36 cellular contexts compared by ENCODE assay signal in genomic region chr3:197257711-197258110, GRCh38. TPM values are rescaled to one million over a fixed set of nuclear protein-coding genes. Genes with fewer than 3 reads are reported as not detected.
A peak's percentile ranks its signal among the peaks of the same experiment; 100 is the strongest.
DNase-seq lines count a peak whose midpoint lies in the region; ATAC-seq lines count a peak whose summit lies in the region.
"Had no signal": no experiment of that assay in that cellular context is flagged by ENCODE, and none has a peak within 500 bp of the region (broad histone marks: within the 10 kb centered on the region; RNA-seq: fewer than 3 reads in every experiment).

No MANE protein-coding gene starts in this region.

- H3K4me3 Mint-ChIP-seq in activated naive CD8-positive, alpha-beta T cell treated with anti-CD3 and anti-CD28 coated beads, Interleukin-2, amount 50 U/mL, for 24 hours = no peak overlapping the region
- H3K4me3 Mint-ChIP-seq in activated naive CD8-positive, alpha-beta T cell treated with anti-CD3 and anti-CD28 coated beads for 36 hours = no peak overlapping the region
- H3K4me3 Mint-ChIP-seq: activated CD8-positive, alpha-beta T cell treated with anti-CD3 and anti-CD28 coated beads for 36 hours; B cell; CD8-positive, alpha-beta memory T cell; T-helper 1 cell treated with Interleukin-12 subunit alpha and Interleukin-12 subunit beta and Interleukin-4 antibody, amounts not matched to agents 30 μg/mL and 1 μg/mL, for 36 hours had no signal

- H3K27ac ChIP-seq in caudate nucleus (ENCODE audit: low read depth, low read length) (peak overlapping the region; percentile 74), mesodermal cell (ENCODE audit: low read depth, low read length, severe bottlenecking) (peak overlapping the region; percentile 25), temporal lobe (ENCODE audit: low read depth, low read length) (peak overlapping the region; percentile 54)
- H3K27ac ChIP-seq: A549, adrenal gland, breast epithelium, heart left ventricle, RWPE1, stomach, transverse colon had no signal

- H3K4me1 Mint-ChIP-seq in activated naive CD8-positive, alpha-beta T cell treated with anti-CD3 and anti-CD28 coated beads, Interleukin-2, amount 50 U/mL, for 24 hours = peaks cover 64% of the 10 kb centered on the region
- H3K4me1 Mint-ChIP-seq in activated naive CD8-positive, alpha-beta T cell treated with anti-CD3 and anti-CD28 coated beads for 36 hours = peaks cover 59% of the 10 kb centered on the region

- H3K36me3 ChIP-seq in mesodermal cell (ENCODE audit: control insufficient read depth, insufficient read depth, low read length) = peaks cover 11% of the 10 kb centered on the region
- H3K36me3 ChIP-seq: adrenal gland, breast epithelium, heart left ventricle, transverse colon had no signal

- peaks cover 11% of the 10 kb centered on the region for H3K36me3 Mint-ChIP-seq in activated naive CD8-positive, alpha-beta T cell treated with anti-CD3 and anti-CD28 coated beads, Interleukin-2, amount 50 U/mL, for 24 hours (ENCODE audit: low read depth)
- H3K36me3 Mint-ChIP-seq in activated naive CD8-positive, alpha-beta T cell treated with anti-CD3 and anti-CD28 coated beads for 36 hours = peaks cover 7% of the 10 kb centered on the region
- H3K36me3 Mint-ChIP-seq: CD8-positive, alpha-beta memory T cell had no signal

- H3K9me3 Mint-ChIP-seq in activated naive CD8-positive, alpha-beta T cell treated with anti-CD3 and anti-CD28 coated beads, Interleukin-2, amount 50 U/mL, for 24 hours = no peaks in the 10 kb centered on the region
- no peaks in the 10 kb centered on the region for H3K9me3 Mint-ChIP-seq in activated naive CD8-positive, alpha-beta T cell treated with anti-CD3 and anti-CD28 coated beads for 36 hours
- H3K9me3 Mint-ChIP-seq: activated CD8-positive, alpha-beta T cell treated with anti-CD3 and anti-CD28 coated beads for 36 hours; CD8-positive, alpha-beta memory T cell; T-helper 1 cell treated with Interleukin-12 subunit alpha and Interleukin-12 subunit beta and Interleukin-4 antibody, amounts not matched to agents 30 μg/mL and 1 μg/mL, for 36 hours had no signal

- H3K27ac Mint-ChIP-seq in activated naive CD8-positive, alpha-beta T cell treated with anti-CD3 and anti-CD28 coated beads, Interleukin-2, amount 50 U/mL, for 24 hours = peak overlapping the region; percentile 8
- no peak overlapping the region for H3K27ac Mint-ChIP-seq in activated naive CD8-positive, alpha-beta T cell treated with anti-CD3 and anti-CD28 coated beads for 36 hours
- H3K27ac Mint-ChIP-seq: activated CD8-positive, alpha-beta T cell treated with anti-CD3 and anti-CD28 coated beads for 36 hours; B cell; T-helper 1 cell treated with Interleukin-12 subunit alpha and Interleukin-12 subunit beta and Interleukin-4 antibody, amounts not matched to agents 30 μg/mL and 1 μg/mL, for 36 hours had no signal

- no peak for DNase-seq in activated naive CD8-positive, alpha-beta T cell treated with anti-CD3 and anti-CD28 coated beads, Interleukin-2, amount 50 U/mL, for 24 hours
- no peak for DNase-seq in activated naive CD8-positive, alpha-beta T cell treated with anti-CD3 and anti-CD28 coated beads for 36 hours
- DNase-seq in caudate nucleus (lab: John Stamatoyannopoulos, UW) = no peak
- DNase-seq in NCI-H1092 (lab: John Stamatoyannopoulos, UW) = no peak
- DNase-seq in effector CD4-positive, alpha-beta T cell = no peak
- DNase-seq: activated CD8-positive, alpha-beta T cell treated with anti-CD3 and anti-CD28 coated beads for 36 hours; activated gamma-delta T cell treated with Interleukin-2 at 50 U/mL for 16 hours; adrenal gland; CD8-positive, alpha-beta memory T cell; DMS153; effector memory CD4-positive, alpha-beta T cell; H7; heart left ventricle; KBM-7; kidney glomerular epithelial cell; MM.1S; NCI-H1417 treated with DMSO at 0.1 percent for 48 hours; NCI-H2081 treated with DMSO at 0.1 percent for 48 hours; NCI-H345; NCI-H748 treated with DMSO at 0.1 percent for 48 hours; occipital lobe; SK-N-SH; stimulated activated CD4-positive, alpha-beta T cell treated with anti-CD3 and anti-CD28 coated beads, Interleukin-1b, Interleukin-23, amount 100 ng/mL, for 48 hours; stimulated activated CD8-positive, alpha-beta memory T cell treated with anti-CD3 and anti-CD28 coated beads, Interleukin-4, amount 100 ng/mL, for 48 hours; stomach; transverse colon had no signal

- WGBS in mesodermal cell (ENCODE audit: insufficient coverage in 2 of 2), 2 experiments = 95 to 100% methylated on average over 1 to 2 of the region's 5 CpGs

- H3K4me3 ChIP-seq in mesodermal cell (ENCODE audit: extremely low read depth, insufficient read depth, low read length, poor library complexity, severe bottlenecking) = no peak overlapping the region
- H3K4me3 ChIP-seq: A549, adrenal gland, breast epithelium, heart left ventricle, lung, skin epidermis, stomach, transverse colon had no signal

- no peaks in the 10 kb centered on the region for H3K27me3 Mint-ChIP-seq in activated naive CD8-positive, alpha-beta T cell treated with anti-CD3 and anti-CD28 coated beads, Interleukin-2, amount 50 U/mL, for 24 hours
- H3K27me3 Mint-ChIP-seq in activated naive CD8-positive, alpha-beta T cell treated with anti-CD3 and anti-CD28 coated beads for 36 hours = no peaks in the 10 kb centered on the region
- H3K27me3 Mint-ChIP-seq: activated CD8-positive, alpha-beta T cell treated with anti-CD3 and anti-CD28 coated beads for 36 hours; B cell; CD8-positive, alpha-beta memory T cell had no signal

- no peak for ATAC-seq in activated naive CD8-positive, alpha-beta T cell treated with anti-CD3 and anti-CD28 coated beads, Interleukin-2, amount 50 U/mL, for 24 hours
- ATAC-seq in GM18909 (IDR thresholded peaks at IDR 0.05; ENCODE audit: poor library complexity, unreplicated experiment) = no peak
- ATAC-seq: A549; activated CD8-positive, alpha-beta T cell treated with anti-CD3 and anti-CD28 coated beads for 36 hours; heart left ventricle had no signal

- no peaks in the 10 kb centered on the region for H3K9me3 ChIP-seq in mesodermal cell (ENCODE audit: control insufficient read depth, low read length)
- H3K9me3 ChIP-seq: A549, adrenal gland, breast epithelium, heart left ventricle, SK-N-SH, stomach, transverse colon had no signal

- peaks cover 12% of the 10 kb centered on the region for H3K4me1 ChIP-seq in mesodermal cell (ENCODE audit: control insufficient read depth, insufficient read depth, low read length, poor library complexity, severe bottlenecking)
- H3K4me1 ChIP-seq: adrenal gland, breast epithelium had no signal

RNA-seq across cellular contexts. Expression of gene DLG1, which starts 40.7 kb away (rescaled TPM):
- 10 to 100 TPM; 47.9 to 49.1 TPM for total RNA-seq in activated naive CD8-positive, alpha-beta T cell treated with anti-CD3 and anti-CD28 coated beads for 36 hours
- polyA plus RNA-seq in mesodermal cell (2013, experiment 1 of 2) = 59.3 TPM
- polyA plus RNA-seq in mesodermal cell (2013, experiment 2 of 2) = 70.9 TPM
- 60.5 TPM for total RNA-seq in temporal lobe
